In genomic region chr10:74637685-74638084, GRCh38 we compare ENCODE assay signal across 17 cellular contexts.
DNase-seq lines count a peak whose midpoint lies in the region; ATAC-seq, FAIRE-seq and TF ChIP-seq lines count a peak whose summit lies in the region.
"Had no signal": no experiment of that assay in that cellular context is flagged by ENCODE, and none has a peak within 500 bp of the region (broad histone marks: within the 10 kb centered on the region; RNA-seq: fewer than 3 reads in every experiment).

No MANE protein-coding gene starts in this region.

- no peak overlapping the region for H3K9ac ChIP-seq in PC-3 (ENCODE audit: low read length)

- peaks cover 32% of the 10 kb centered on the region for H3K36me3 ChIP-seq in PC-3 (ENCODE audit: low read depth, low read length)
- H3K36me3 ChIP-seq: HAP-1 had no signal

- BruUV-seq in PC-3 (replicated peaks; lab: Mats Ljungman, UMichigan) = no TSS peak

- DNase-seq in H54 (ENCODE audit: insufficient read length, low spot score) = no peak
- DNase-seq in HEK293T (ENCODE audit: extremely low spot score) = no peak
- peak; percentile 85 for DNase-seq in PC-3
- peak; percentile 4 for DNase-seq in epithelial cell of esophagus (ENCODE audit: low read depth)
- DNase-seq in COR-L47 (lab: John Stamatoyannopoulos, UW) = no peak
- DNase-seq in islet precursor cell = no peak
- DNase-seq in NCI-H1436 treated with DMSO at 0.1 percent for 48 hours (lab: John Stamatoyannopoulos, UW) = no peak
- DNase-seq: C1 segment of cervical spinal cord; Caco-2; CD4-positive, alpha-beta memory T cell; DMS153; DND-41; GDM1 had no signal

- H3K27me3 ChIP-seq in PC-3 (ENCODE audit: low read length) = no peaks in the 10 kb centered on the region

- H3K27ac ChIP-seq in PC-3 (ENCODE audit: low read length) = no peak overlapping the region

- H3K79me2 ChIP-seq in PC-3 (ENCODE audit: low read length) = no peaks in the 10 kb centered on the region

- peaks cover 34% of the 10 kb centered on the region for H3K4me1 ChIP-seq in PC-3 (ENCODE audit: insufficient read depth, low read length)
- H3K4me1 ChIP-seq: Caco-2 had no signal

- TF ChIP-seq CTCF in PC-3 (conservative IDR thresholded peaks at IDR 0.05; ENCODE audit: low read depth, low read length) (no peak), epithelial cell of esophagus (IDR thresholded peaks at IDR 0.05; ENCODE audit: insufficient read depth, low read depth, low read length, missing control alignments) (no peak)

- no peaks in the 10 kb centered on the region for H3K9me2 ChIP-seq in PC-3 (replicated peaks; ENCODE audit: low read length)

- H3K9me3 ChIP-seq in PC-3 (ENCODE audit: low read length) = peaks cover 14% of the 10 kb centered on the region
- H3K9me3 ChIP-seq: Caco-2, HAP-1 had no signal

- H3K4me2 ChIP-seq in PC-3 (ENCODE audit: low read length) = 0 out of 2 replicates have a peak overlapping the region, but pooled peaks have one; percentile 0
- H3K4me2 ChIP-seq: GM23338 had no signal

- H2AFZ ChIP-seq in PC-3 (ENCODE audit: low read length) = no peak overlapping the region
- H2AFZ ChIP-seq: GM23338 had no signal

- H3F3A ChIP-seq in PC-3 (ENCODE audit: low read length, unreplicated experiment) = peaks cover 16% of the 10 kb centered on the region

- H3K4me3 ChIP-seq in PC-3 (ENCODE audit: low read length) (no peak overlapping the region), epithelial cell of esophagus (ENCODE audit: low read length) (no peak overlapping the region)
- H3K4me3 ChIP-seq: GM12878, GM23338, HAP-1 had no signal

- H4K20me1 ChIP-seq in PC-3 (ENCODE audit: low read length) = peaks cover 3% of the 10 kb centered on the region; the same call in 1 of the 2 replicates

- CTCF ChIA-PET in HEK293T (lab: Yijun Ruan, JAX) (no interaction called here), PC-3 (lab: Charles Lee) (interaction anchor here (0.6 kb wide), 1 partner anchor 13 kb away, joined by 3 read pairs; no protein-coding TSS in a partner anchor)

- POLR2A ChIA-PET in HEK293T (lab: Yijun Ruan, JAX) = no interaction called here
- POLR2A ChIA-PET in PC-3 (lab: Charles Lee; ENCODE audit: unreplicated experiment) = interaction anchor here (0.6 kb wide), 1 partner anchor 42 kb away, joined by 14 read pairs; no protein-coding TSS in a partner anchor

- intact Hi-C loops in PC-3 (cut with micrococcal nuclease) = no loop called here

- ATAC-seq in PC-3 (peak; percentile 84), HG02642 (IDR thresholded peaks at IDR 0.05; ENCODE audit: poor library complexity, unreplicated experiment) (no peak)
- ATAC-seq: GM12878, GM23338 had no signal

- FAIRE-seq in H54 (lab: Jason Lieb, UNC) = peak; percentile 69
- FAIRE-seq: GM12878 had no signal

- TF ChIP-seq POLR2A in H54 (IDR thresholded peaks at IDR 0.05; ENCODE audit: low read depth, low read length) = no peak

TF ChIP-seq in HEK293T, 16 proteins besides CTCF, POLR2A, EP300 and RAD21:
- TF ChIP-seq ARNT (IDR thresholded peaks at IDR 0.05) (no peak), LEF1 (IDR thresholded peaks at IDR 0.05; ENCODE audit: borderline replicate concordance) (no peak), TARDBP (IDR thresholded peaks at IDR 0.05) (no peak)
- TF ChIP-seq, protein P1, sequence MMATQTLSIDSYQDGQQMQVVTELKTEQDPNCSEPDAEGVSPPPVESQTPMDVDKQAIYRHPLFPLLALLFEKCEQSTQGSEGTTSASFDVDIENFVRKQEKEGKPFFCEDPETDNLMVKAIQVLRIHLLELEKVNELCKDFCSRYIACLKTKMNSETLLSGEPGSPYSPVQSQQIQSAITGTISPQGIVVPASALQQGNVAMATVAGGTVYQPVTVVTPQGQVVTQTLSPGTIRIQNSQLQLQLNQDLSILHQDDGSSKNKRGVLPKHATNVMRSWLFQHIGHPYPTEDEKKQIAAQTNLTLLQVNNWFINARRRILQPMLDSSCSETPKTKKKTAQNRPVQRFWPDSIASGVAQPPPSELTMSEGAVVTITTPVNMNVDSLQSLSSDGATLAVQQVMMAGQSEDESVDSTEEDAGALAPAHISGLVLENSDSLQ (IDR thresholded peaks at IDR 0.05) = peak; percentile 11; the same call in 1 of the 2 replicates

Comparison
In these comparisons a context has a peak if more than half of its experiments do, and no peak if none do; other contexts are left out.
1. DNase-seq: peak in PC-3 (single experiment) and epithelial cell of esophagus (single experiment); none in H54 (single experiment), HEK293T (single experiment), COR-L47 (single experiment), islet precursor cell (single experiment) and NCI-H1436 treated with DMSO at 0.1 percent for 48 hours (single experiment).